In genomic region chr9:33290247-33290993, GRCh38 we compare ENCODE assay signal across 1 cellular context.
A peak's percentile ranks its signal among the peaks of the same experiment; 100 is the strongest.
TF ChIP-seq lines count a peak whose summit lies in the region.

Gene NFX1, plus strand, starts transcription at chr9:33290516. Its CDS starts 57 bp downstream, at chr9:33290573.

TF ChIP-seq in GM23338, 12 proteins besides CTCF, POLR2A, EP300 and RAD21 (continued from another document):
- peak; percentile 91 for TF ChIP-seq ETS1 (IDR thresholded peaks at IDR 0.05)
- no peak for TF ChIP-seq ZNF462 (CRISPR knock-in tag; IDR thresholded peaks at IDR 0.05)
- TF ChIP-seq POLR2AphosphoS5 (IDR thresholded peaks at IDR 0.05; ENCODE audit: low read depth) = peak; percentile 91
- TF ChIP-seq EZH2phosphoT487 (IDR thresholded peaks at IDR 0.05; ENCODE audit: unreplicated experiment) = no peak
- no peak for TF ChIP-seq NANOG (IDR thresholded peaks at IDR 0.05; ENCODE audit: borderline replicate concordance)
- TF ChIP-seq JUNB (IDR thresholded peaks at IDR 0.05; ENCODE audit: unreplicated experiment) = no peak
- TF ChIP-seq ZNF114 (CRISPR knock-in tag; IDR thresholded peaks at IDR 0.05) = no peak
TF ChIP-seq in GM23338: peak in this region for 3.
